Comparison of ENCODE assay signal across 16 cellular contexts in genomic region chr2:74593826-74594467, GRCh38. TPM values are rescaled to one million over a fixed set of nuclear protein-coding genes. Genes with fewer than 3 reads are reported as not detected.
"Had no signal": no experiment of that assay in that cellular context is flagged by ENCODE, and none has a peak within 500 bp of the region (broad histone marks: within the 10 kb centered on the region; RNA-seq: fewer than 3 reads in every experiment).

No MANE protein-coding gene starts in this region.

- H3K9me3 Mint-ChIP-seq: activated CD4-positive, alpha-beta memory T cell treated with anti-CD3 and anti-CD28 coated beads, Interleukin-2, amount 10 ng/mL, durations not matched to agents 7 days and 5 days; neural crest cell; stimulated activated effector memory CD8-positive, alpha-beta T cell treated with anti-CD3 and anti-CD28 coated beads, Interleukin-12 subunit alpha, Interleukin-12 subunit beta, amount 100 ng/mL, for 72 hours had no signal

- H3K4me1 Mint-ChIP-seq: activated CD4-positive, alpha-beta memory T cell treated with anti-CD3 and anti-CD28 coated beads, Interleukin-2, amount 10 ng/mL, durations not matched to agents 7 days and 5 days; neural crest cell; stimulated activated effector memory CD8-positive, alpha-beta T cell treated with anti-CD3 and anti-CD28 coated beads, Interleukin-12 subunit alpha, Interleukin-12 subunit beta, amount 100 ng/mL, for 72 hours had no signal

- H3K36me3 ChIP-seq: colonic mucosa, esophagus squamous epithelium, gastroesophageal sphincter, left ventricle myocardium inferior, ovary, tibial artery, vagina had no signal

- H3K27me3 ChIP-seq: colonic mucosa, ovary, vagina had no signal

- FAIRE-seq: keratinocyte had no signal

- ATAC-seq: gastroesophageal sphincter; stimulated activated effector memory CD8-positive, alpha-beta T cell treated with anti-CD3 and anti-CD28 coated beads, Interleukin-12 subunit alpha, Interleukin-12 subunit beta, amount 100 ng/mL, for 72 hours had no signal

- H3K4me3 ChIP-seq: colonic mucosa, esophagus squamous epithelium, gastroesophageal sphincter, left ventricle myocardium inferior, ovary, tibial artery, vagina had no signal

- H3K36me3 Mint-ChIP-seq: stimulated activated effector memory CD8-positive, alpha-beta T cell treated with anti-CD3 and anti-CD28 coated beads, Interleukin-12 subunit alpha, Interleukin-12 subunit beta, amount 100 ng/mL, for 72 hours had no signal

- H3K9me3 ChIP-seq: colonic mucosa, esophagus squamous epithelium, gastroesophageal sphincter, left ventricle myocardium inferior, ovary, tibial artery, vagina had no signal

- H3K4me3 Mint-ChIP-seq: activated CD4-positive, alpha-beta memory T cell treated with anti-CD3 and anti-CD28 coated beads, Interleukin-2, amount 10 ng/mL, durations not matched to agents 7 days and 5 days; neural crest cell; stimulated activated effector memory CD8-positive, alpha-beta T cell treated with anti-CD3 and anti-CD28 coated beads, Interleukin-12 subunit alpha, Interleukin-12 subunit beta, amount 100 ng/mL, for 72 hours had no signal

- H3K27ac ChIP-seq: colonic mucosa, esophagus squamous epithelium, gastroesophageal sphincter, left ventricle myocardium inferior, ovary, tibial artery, vagina had no signal

- DNase-seq: activated CD4-positive, alpha-beta memory T cell treated with anti-CD3 and anti-CD28 coated beads, Interleukin-2, amount 10 ng/mL, durations not matched to agents 7 days and 5 days; activated CD4-positive, alpha-beta T cell treated with anti-CD3 and anti-CD28 coated beads for 1 hour; activated naive CD4-positive, alpha-beta T cell treated with Interleukin-2 at 50 U/mL for 16 hours; colonic mucosa; esophagus squamous epithelium; left ventricle myocardium inferior; mesenchymal stem cell; ovary; tibial artery had no signal

- H3K27ac Mint-ChIP-seq: activated CD4-positive, alpha-beta memory T cell treated with anti-CD3 and anti-CD28 coated beads, Interleukin-2, amount 10 ng/mL, durations not matched to agents 7 days and 5 days; stimulated activated effector memory CD8-positive, alpha-beta T cell treated with anti-CD3 and anti-CD28 coated beads, Interleukin-12 subunit alpha, Interleukin-12 subunit beta, amount 100 ng/mL, for 72 hours had no signal

- H3K4me1 ChIP-seq: colonic mucosa, esophagus squamous epithelium, gastroesophageal sphincter, left ventricle myocardium inferior, tibial artery, vagina had no signal

RNA-seq across cellular contexts. Expression of gene M1AP, which starts 54.2 kb away (rescaled TPM):
- total RNA-seq: activated CD4-positive, alpha-beta memory T cell treated with anti-CD3 and anti-CD28 coated beads, Interleukin-2, amount 10 ng/mL, durations not matched to agents 7 days and 5 days; cardiac septum; left ventricle myocardium inferior; skeletal muscle tissue had no signal
